9 cellular contexts compared by ENCODE assay signal in genomic region chr3:4711680-4711992, GRCh38.
DNase-seq lines count a peak whose midpoint lies in the region; ATAC-seq and TF ChIP-seq lines count a peak whose summit lies in the region.
"Had no signal": no experiment of that assay in that cellular context is flagged by ENCODE, and none has a peak within 500 bp of the region (broad histone marks: within the 10 kb centered on the region; RNA-seq: fewer than 3 reads in every experiment).

No MANE protein-coding gene starts in this region.

- no peaks in the 10 kb centered on the region for H3K79me2 ChIP-seq in SK-N-SH (ENCODE audit: insufficient read depth)
- no peaks in the 10 kb centered on the region for H3K79me2 ChIP-seq in mammary epithelial cell (ENCODE audit: insufficient read depth, low read length)

- no peak for TF ChIP-seq CTCF in SK-N-SH (IDR thresholded peaks at IDR 0.05)
- no peak for TF ChIP-seq CTCF in mammary epithelial cell (conservative IDR thresholded peaks at IDR 0.05 in 1 of 2, IDR thresholded peaks at IDR 0.05 in 1 of 2; ENCODE audit: extremely low read depth in 1 of 2, insufficient read depth in 1 of 2, low read depth in 1 of 2, low read length in 2 of 2)
- peak in 1 of 6 experiments; percentile 6 for TF ChIP-seq CTCF in thyroid gland (IDR thresholded peaks at IDR 0.05)
- TF ChIP-seq CTCF in colonic mucosa (IDR thresholded peaks at IDR 0.05) = no peak

- no peaks in the 10 kb centered on the region for H3K9me3 ChIP-seq in SK-N-SH
- H3K9me3 ChIP-seq in mammary epithelial cell (replicated peaks; ENCODE audit: insufficient read depth, low read length) = no peaks in the 10 kb centered on the region
- no peaks in the 10 kb centered on the region for H3K9me3 ChIP-seq in thyroid gland
- no peaks in the 10 kb centered on the region for H3K9me3 ChIP-seq in colonic mucosa

- no peak for TF ChIP-seq RAD21 in SK-N-SH (IDR thresholded peaks at IDR 0.05; ENCODE audit: low read length)

- H3K27me3 ChIP-seq in SK-N-SH (ENCODE audit: insufficient read depth) (no peaks in the 10 kb centered on the region), mammary epithelial cell (ENCODE audit: insufficient read depth, low read length) (no peaks in the 10 kb centered on the region), thyroid gland (no peaks in the 10 kb centered on the region), colonic mucosa (no peaks in the 10 kb centered on the region)

- no peak overlapping the region for H3K4me2 ChIP-seq in SK-N-SH
- peak overlapping the region; percentile 65 for H3K4me2 ChIP-seq in mammary epithelial cell (ENCODE audit: insufficient read depth, low read depth, low read length)

- WGBS in SK-N-SH (ENCODE audit: low lambda C conversion rate) = 0% methylated on average over 1 of the region's 1 CpG
- 0% methylated on average over 1 of the region's 1 CpG for WGBS in mammary epithelial cell (ENCODE audit: low coverage, missing lambda C conversion rate)
- 0 to 10% methylated on average over 1 of the region's 1 CpG for WGBS in thyroid gland, 2 donors

- no peak overlapping the region for H3K27ac ChIP-seq in SK-N-SH (ENCODE audit: low read depth in 2 of 2, low read length in 1 of 2)
- H3K27ac ChIP-seq in mammary epithelial cell (ENCODE audit: insufficient read depth, low read depth, low read length) = peak overlapping the region; percentile 96
- peak overlapping the region; percentile 31 to 89 (median 86) for H3K27ac ChIP-seq in thyroid gland
- no peak overlapping the region for H3K27ac ChIP-seq in colonic mucosa

- H2AFZ ChIP-seq in SK-N-SH (ENCODE audit: low read depth) = no peak overlapping the region
- H2AFZ ChIP-seq in mammary epithelial cell (ENCODE audit: low read depth, low read length) = peak overlapping the region; percentile 4

- in situ Hi-C loops in mammary epithelial cell (cut with MboI; ENCODE audit: low sequenced_read_pairs in 2 of 2) = loop anchor here (10.0 kb wide), 2 partner anchors 343 to 493 kb away; no protein-coding TSS in a partner anchor

- H3K36me3 ChIP-seq in SK-N-SH (replicated peaks in 1 of 2; ENCODE audit: control insufficient read depth in 1 of 2, insufficient read depth in 2 of 2, low read length in 1 of 2) (peaks cover 0 to 15% of the 10 kb centered on the region in 2 experiments), mammary epithelial cell (ENCODE audit: insufficient read depth, low read length) (no peaks in the 10 kb centered on the region), thyroid gland (peaks cover 16 to 20% of the 10 kb centered on the region in 2 donors), colonic mucosa (no peaks in the 10 kb centered on the region)

- no peaks in the 10 kb centered on the region for H4K20me1 ChIP-seq in SK-N-SH (ENCODE audit: insufficient read depth)
- H4K20me1 ChIP-seq in mammary epithelial cell (ENCODE audit: insufficient read depth, low read length) = no peaks in the 10 kb centered on the region

- peak; percentile 25 for ATAC-seq in SK-N-SH treated with all-trans-retinoic acid at 6 μM for 48 hours
- peak; percentile 16 for ATAC-seq in HG03108 (IDR thresholded peaks at IDR 0.05; ENCODE audit: unreplicated experiment)
- no peak for ATAC-seq in HG03565 (IDR thresholded peaks at IDR 0.05; ENCODE audit: unreplicated experiment)

- H3K4me1 ChIP-seq in SK-N-SH (ENCODE audit: control insufficient read depth in 1 of 2, insufficient read depth in 2 of 2, low read depth in 1 of 2, low read length in 1 of 2) (peaks cover 6 to 18% of the 10 kb centered on the region in 2 experiments; a peak in 2 of 4 replicates), mammary epithelial cell (ENCODE audit: insufficient read depth, low read length) (peaks cover 22% of the 10 kb centered on the region), thyroid gland (peaks cover 10 to 30% of the 10 kb centered on the region in 2 donors), colonic mucosa (peaks cover 6% of the 10 kb centered on the region)

- CTCF ChIA-PET in SK-N-SH (lab: Yijun Ruan, JAX) = interaction anchor here (0.5 to 13.0 kb wide), 71 partner anchors 8 to 404 kb away, joined by 3 to 277 read pairs (median 4); partner anchors contain the start of gene BHLHE40
- CTCF ChIA-PET in mammary epithelial cell (lab: Charles Lee; ENCODE audit: low non-redundant PET) = interaction anchor here (0.5 to 1.9 kb wide), 14 partner anchors 9 to 735 kb away, joined by 3 to 30 read pairs (median 6); partner anchors contain the start of gene BHLHE40

- no peak for TF ChIP-seq EP300 in SK-N-SH (IDR thresholded peaks at IDR 0.05; ENCODE audit: borderline replicate concordance in 1 of 2, low read depth in 1 of 2, low read length in 1 of 2)

- intact Hi-C loops in mammary epithelial cell (cut with micrococcal nuclease) (loop anchor here (1.0 to 5.0 kb wide), 6 partner anchors 55 to 486 kb away; no protein-coding TSS in a partner anchor), thyroid gland (cut with DNase I) (loop anchor here (2.0 to 10.0 kb wide), 3 partner anchors 313 to 411 kb away; partner anchors contain the start of gene ARL8B), colonic mucosa (cut with DNase I) (loop anchor here (2.0 to 5.0 kb wide), 3 partner anchors 55 to 347 kb away; no protein-coding TSS in a partner anchor)

- no peaks in the 10 kb centered on the region for H3K9me2 ChIP-seq in SK-N-SH

- H3K9ac ChIP-seq in SK-N-SH = no peak overlapping the region
- H3K9ac ChIP-seq in mammary epithelial cell (ENCODE audit: insufficient read depth, low read length) = peak overlapping the region; percentile 77
- H3K9ac ChIP-seq in colonic mucosa (ENCODE audit: low read depth in 2 of 2, low read length in 2 of 2) = no peak overlapping the region

- DNase-seq in SK-N-SH (no peak), mammary epithelial cell (no peak), thyroid gland (no peak), COR-L47 (lab: John Stamatoyannopoulos, UW) (no peak), colonic mucosa (no peak)
- DNase-seq: kidney had no signal

- BruUV-seq in mammary epithelial cell (replicated peaks; lab: Mats Ljungman, UMichigan) = TSS peak; percentile 97

- TF ChIP-seq POLR2A in thyroid gland (IDR thresholded peaks at IDR 0.05) = no peak

- dilution Hi-C loops in mammary epithelial cell (cut with HindIII; ENCODE audit: low sequenced_read_pairs) = no loop called here

- no peaks in the 10 kb centered on the region for H3F3A ChIP-seq in SK-N-SH (replicated peaks; ENCODE audit: insufficient read depth)

- H3K4me3 ChIP-seq in SK-N-SH (ENCODE audit: low read depth in 2 of 2, low read length in 1 of 2) (no peak overlapping the region; a peak in 1 of 4 replicates), mammary epithelial cell (replicated peaks in 1 of 3; ENCODE audit: insufficient read depth in 1 of 3, low read depth in 2 of 3, low read length in 3 of 3) (no peak overlapping the region), thyroid gland (replicated peaks in 1 of 3) (no peak overlapping the region), colonic mucosa (no peak overlapping the region)

- POLR2A ChIA-PET in SK-N-SH (lab: Yijun Ruan, JAX) = interaction anchor here (0.7 to 1.2 kb wide), 4 partner anchors 33 to 346 kb away, joined by 3 to 4 read pairs (median 4); partner anchors contain the start of gene BHLHE40

TF ChIP-seq in SK-N-SH treated with all-trans-retinoic acid at 6 μM for 48 hours, 23 proteins besides CTCF, POLR2A, EP300 and RAD21:
- TF ChIP-seq TOX (CRISPR knock-in tag; IDR thresholded peaks at IDR 0.05; ENCODE audit: borderline replicate concordance) (no peak), ZNF70 (CRISPR knock-in tag; IDR thresholded peaks at IDR 0.05) (peak; percentile 78)

TF ChIP-seq in SK-N-SH, 30 proteins besides CTCF, POLR2A, EP300 and RAD21:
- TF ChIP-seq PBX3 (IDR thresholded peaks at IDR 0.05) = no peak
- no peak for TF ChIP-seq EZH2phosphoT487 (IDR thresholded peaks at IDR 0.05; ENCODE audit: borderline replicate concordance, low read depth)
- no peak for TF ChIP-seq SMC3 (IDR thresholded peaks at IDR 0.05; ENCODE audit: low read depth, low read length)
- no peak for TF ChIP-seq NFIC (IDR thresholded peaks at IDR 0.05; ENCODE audit: borderline replicate concordance)
- TF ChIP-seq ELF1 (IDR thresholded peaks at IDR 0.05) = no peak

Comparison
In these comparisons a context has a peak if more than half of its experiments do, and no peak if none do; other contexts are left out.
1. H3K27ac ChIP-seq: peak in mammary epithelial cell (single experiment) and thyroid gland (3 of 3); none in SK-N-SH (0 of 2) and colonic mucosa (single experiment).